ENCODE assay signal across 1 cellular context in the genomic region with DNA sequence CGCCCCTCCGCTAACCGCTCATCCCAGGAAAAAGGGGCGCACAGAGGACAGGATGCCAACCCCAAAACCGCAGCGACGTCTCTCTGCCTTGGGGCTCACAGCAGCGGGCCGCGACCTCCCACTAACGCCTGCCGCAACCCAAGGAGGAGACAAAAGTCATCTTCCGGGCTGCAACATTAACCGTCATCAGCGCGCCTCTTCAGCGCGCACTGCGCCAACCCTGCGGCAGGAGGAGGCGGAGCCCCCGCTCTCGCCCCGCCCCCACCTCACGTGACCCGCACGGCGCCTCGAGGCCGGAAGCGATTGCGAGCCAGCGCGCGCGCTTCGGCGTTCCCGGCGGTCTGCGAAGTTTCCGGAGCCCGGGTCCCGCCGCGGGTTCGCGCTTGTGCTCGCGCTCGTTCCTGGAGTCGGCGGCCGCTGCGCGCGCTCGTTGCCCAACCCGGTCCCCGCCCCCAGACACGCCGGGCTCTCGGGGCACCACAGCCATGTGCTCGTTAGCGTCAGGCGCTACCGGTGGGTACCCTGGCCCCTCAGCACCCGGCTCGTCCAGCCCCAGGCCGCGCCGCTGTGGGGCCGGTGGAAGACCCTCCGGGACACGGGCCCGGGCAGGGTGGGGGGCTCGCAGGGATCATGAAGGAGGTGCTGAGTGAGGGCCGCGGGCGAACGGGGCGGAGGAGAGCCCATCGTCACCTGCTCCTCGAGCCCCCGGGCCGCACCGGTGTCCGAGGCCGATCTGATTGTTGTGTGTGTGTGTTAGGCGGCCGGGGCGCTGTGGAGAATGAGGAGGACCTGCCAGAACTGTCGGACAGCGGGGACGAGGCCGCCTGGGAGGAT.
TF ChIP-seq lines count a peak whose summit lies in the region.

TSS of gene PRMT3 (plus strand) at position 455 of the 834 bp plus-strand sequence. CDS start at position 486, 31 bp downstream.

TF ChIP-seq in IMR-90, 13 proteins besides CTCF, POLR2A, EP300 and RAD21 (continued from another document):
- TF ChIP-seq, protein P1, sequence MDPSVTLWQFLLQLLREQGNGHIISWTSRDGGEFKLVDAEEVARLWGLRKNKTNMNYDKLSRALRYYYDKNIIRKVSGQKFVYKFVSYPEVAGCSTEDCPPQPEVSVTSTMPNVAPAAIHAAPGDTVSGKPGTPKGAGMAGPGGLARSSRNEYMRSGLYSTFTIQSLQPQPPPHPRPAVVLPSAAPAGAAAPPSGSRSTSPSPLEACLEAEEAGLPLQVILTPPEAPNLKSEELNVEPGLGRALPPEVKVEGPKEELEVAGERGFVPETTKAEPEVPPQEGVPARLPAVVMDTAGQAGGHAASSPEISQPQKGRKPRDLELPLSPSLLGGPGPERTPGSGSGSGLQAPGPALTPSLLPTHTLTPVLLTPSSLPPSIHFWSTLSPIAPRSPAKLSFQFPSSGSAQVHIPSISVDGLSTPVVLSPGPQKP (IDR thresholded peaks at IDR 0.05; ENCODE audit: borderline replicate concordance, low read depth, low read length), result no peak
- TF ChIP-seq MAZ (IDR thresholded peaks at IDR 0.05; ENCODE audit: borderline replicate concordance, low read depth, low read length), result peak; percentile 96; the same call in 1 of the 2 replicates
